Comparison of ENCODE assay signal across 8 cellular contexts in the genomic region with DNA sequence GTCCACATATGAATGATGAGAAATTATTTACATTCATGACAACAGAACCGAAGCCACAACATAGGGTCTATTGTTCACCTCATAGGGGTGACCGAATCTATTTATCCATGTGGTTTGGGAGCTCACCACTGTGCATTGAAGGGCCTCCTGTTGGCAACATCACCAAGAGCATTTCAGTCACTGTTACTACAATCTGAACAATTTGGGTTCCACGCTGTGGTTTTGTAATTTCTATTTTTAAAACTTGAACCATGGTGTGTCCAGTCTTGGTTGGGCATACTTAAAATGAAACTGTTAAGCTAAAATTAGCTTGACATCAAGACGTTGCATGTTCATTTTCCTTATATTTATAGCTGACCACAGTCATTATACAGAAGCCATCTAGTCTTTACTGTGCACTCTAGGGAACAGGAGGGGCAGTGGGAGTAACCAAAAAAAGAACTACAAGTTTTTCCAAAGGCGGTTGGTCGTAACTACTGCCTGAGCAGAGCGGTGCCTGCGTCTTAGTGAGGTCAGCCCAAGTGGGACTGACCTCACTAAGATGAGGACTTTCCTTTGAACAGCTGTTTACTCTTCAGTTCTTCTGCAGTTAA.
DNase-seq lines count a peak whose midpoint lies in the region; ATAC-seq and TF ChIP-seq lines count a peak whose summit lies in the region.

No MANE protein-coding gene starts in this region.

- no peaks in the 10 kb centered on the region for H3K36me3 ChIP-seq in lung (ENCODE audit: control insufficient read depth in 2 of 2, insufficient read depth in 2 of 2, low read length in 2 of 2)

- peak; percentile 74 for ATAC-seq in GM19351 (IDR thresholded peaks at IDR 0.05; ENCODE audit: unreplicated experiment)
- ATAC-seq in HG03139 (IDR thresholded peaks at IDR 0.05; ENCODE audit: unreplicated experiment), result peak; percentile 88
- no peak for ATAC-seq in lung (ENCODE audit: insufficient read depth, low FRiP score)

- H3K4me1 ChIP-seq in lung (ENCODE audit: control insufficient read depth in 2 of 2, insufficient read depth in 2 of 2, low read length in 2 of 2), result peaks cover 0 to 2% of the 10 kb centered on the region in 2 donors

- H3K4me3 ChIP-seq in AG10803 (ENCODE audit: low read length) (no peak overlapping the region), lung (no peak overlapping the region)

- DNase-seq in AG10803 (ENCODE audit: low read depth) (peak; percentile 61), SKM-1 (lab: John Stamatoyannopoulos, UW; ENCODE audit: unreplicated experiment) (peak; percentile 15), lung (ENCODE audit: low spot score) (no peak), HK-2 (ENCODE audit: unreplicated experiment) (no peak), hippocampal formation (lab: John Stamatoyannopoulos, UW) (no peak), D341Med (ENCODE audit: low spot score) (no peak)

- peak overlapping the region; percentile 40 to 47 for H3K27ac ChIP-seq in lung (ENCODE audit: low read depth in 1 of 2, low read length in 1 of 2)

- H3K9me3 ChIP-seq in lung (ENCODE audit: control insufficient read depth in 2 of 2, insufficient read depth in 1 of 2, low read length in 1 of 2), result no peaks in the 10 kb centered on the region

- 66 to 69% methylated on average over 8 of the region's 8 CpGs for WGBS in lung, 2 donors

- no peaks in the 10 kb centered on the region for H3K27me3 ChIP-seq in lung (ENCODE audit: control insufficient read depth, insufficient read depth)

- TF ChIP-seq CTCF in AG10803 (conservative IDR thresholded peaks at IDR 0.05; ENCODE audit: low read length), result no peak
- no peak for TF ChIP-seq CTCF in lung (IDR thresholded peaks at IDR 0.05; ENCODE audit: control extremely low read depth, extremely low read depth)

Comparison
In these comparisons a context has a peak if more than half of its experiments do, and no peak if none do; other contexts are left out.
1. DNase-seq: peak in AG10803 (single experiment) and SKM-1 (single experiment); none in lung (single experiment), HK-2 (single experiment), hippocampal formation (0 of 2) and D341Med (single experiment).